ENCODE assay signal across 8 cellular contexts in genomic region chr11:70203749-70204465, GRCh38. TPM values are rescaled to one million over a fixed set of nuclear protein-coding genes. Genes with fewer than 3 reads are reported as not detected.
A peak's percentile ranks its signal among the peaks of the same experiment; 100 is the strongest.
DNase-seq lines count a peak whose midpoint lies in the region; ATAC-seq and TF ChIP-seq lines count a peak whose summit lies in the region.

No MANE protein-coding gene starts in this region.

- H3K9me3 ChIP-seq in heart right ventricle: no peaks in the 10 kb centered on the region
- H3K9me3 ChIP-seq in psoas muscle: no peaks in the 10 kb centered on the region
- H3K9me3 ChIP-seq in upper lobe of right lung: no peaks in the 10 kb centered on the region

- TF ChIP-seq CTCF in CD14-positive monocyte (IDR thresholded peaks at IDR 0.05): no peak
- no peak for TF ChIP-seq CTCF in heart right ventricle (IDR thresholded peaks at IDR 0.05)
- TF ChIP-seq CTCF in psoas muscle (IDR thresholded peaks at IDR 0.05): no peak
- no peak for TF ChIP-seq CTCF in upper lobe of right lung (IDR thresholded peaks at IDR 0.05)

- peaks cover 7 to 16% (median 11%) of the 10 kb centered on the region in 3 donors for H3K27me3 Mint-ChIP-seq in CD14-positive monocyte (ENCODE audit: low read depth in 3 of 3)
- no peaks in the 10 kb centered on the region for H3K27me3 Mint-ChIP-seq in activated naive CD8-positive, alpha-beta T cell treated with anti-CD3 and anti-CD28 coated beads for 36 hours

- H3K4me3 Mint-ChIP-seq in CD14-positive monocyte: peak overlapping the region; percentile 89 to 91
- H3K4me3 Mint-ChIP-seq in activated naive CD8-positive, alpha-beta T cell treated with anti-CD3 and anti-CD28 coated beads for 36 hours: peak overlapping the region; percentile 97

- peaks cover 40% of the 10 kb centered on the region for H3K4me1 Mint-ChIP-seq in CD14-positive monocyte
- H3K4me1 Mint-ChIP-seq in activated naive CD8-positive, alpha-beta T cell treated with anti-CD3 and anti-CD28 coated beads for 36 hours: peaks cover 41% of the 10 kb centered on the region

- H3K27me3 ChIP-seq in heart right ventricle: no peaks in the 10 kb centered on the region
- H3K27me3 ChIP-seq in psoas muscle (ENCODE audit: insufficient read depth in 3 of 3, low read length in 2 of 3): peaks cover 0 to 2% (median 0%) of the 10 kb centered on the region in 3 donors
- no peaks in the 10 kb centered on the region for H3K27me3 ChIP-seq in upper lobe of right lung

- ATAC-seq in GM19395 (IDR thresholded peaks at IDR 0.05; ENCODE audit: unreplicated experiment): peak; percentile 54
- ATAC-seq in heart right ventricle: peak; percentile 25 to 78 (median 57)
- peak; percentile 50 to 74 (median 70) for ATAC-seq in psoas muscle
- ATAC-seq in upper lobe of right lung: peak; percentile 62

- H3K4me1 ChIP-seq in heart right ventricle (peaks cover 8 to 40% (median 23%) of the 10 kb centered on the region in 9 donors), psoas muscle (peaks cover 12% of the 10 kb centered on the region), upper lobe of right lung (peaks cover 16% of the 10 kb centered on the region)

- H3K36me3 ChIP-seq in heart right ventricle (peaks cover 0 to 43% (median 16%) of the 10 kb centered on the region in 9 donors), psoas muscle (ENCODE audit: insufficient read depth in 1 of 2, low read depth in 1 of 2) (peaks cover 3 to 29% of the 10 kb centered on the region in 2 donors), upper lobe of right lung (peaks cover 29% of the 10 kb centered on the region)

- H3K27ac ChIP-seq in heart right ventricle (peak overlapping the region in 9 of 10 donors; percentile 88 to 98 (median 94)), psoas muscle (peak overlapping the region; percentile 92), upper lobe of right lung (peak overlapping the region; percentile 93)

- 5 to 6% methylated on average over 30 of the region's 30 CpGs for WGBS in heart right ventricle, 2 donors
- 5 to 7% (median 7%) methylated on average over 30 of the region's 30 CpGs for WGBS in psoas muscle, 3 donors

- DNase-seq in CD14-positive monocyte (ENCODE audit: low spot score): peak; percentile 88
- DNase-seq in HK-2 (ENCODE audit: unreplicated experiment): peak; percentile 72
- DNase-seq in SKM-1 treated with dmso at 0.1 percent for 144 hours (lab: John Stamatoyannopoulos, UW; ENCODE audit: unreplicated experiment): peak; percentile 61
- DNase-seq in activated naive CD8-positive, alpha-beta T cell treated with anti-CD3 and anti-CD28 coated beads for 36 hours: peak; percentile 84
- DNase-seq in heart right ventricle: peak in 1 of 2 donors; percentile 79
- DNase-seq in psoas muscle: peak; percentile 62 to 70
- DNase-seq in upper lobe of right lung: peak; percentile 69

- H3K27ac Mint-ChIP-seq in CD14-positive monocyte: peak overlapping the region; percentile 94 to 99 (median 95)
- peak overlapping the region; percentile 96 for H3K27ac Mint-ChIP-seq in activated naive CD8-positive, alpha-beta T cell treated with anti-CD3 and anti-CD28 coated beads for 36 hours

- peaks cover 47% of the 10 kb centered on the region in 2 donors for H3K36me3 Mint-ChIP-seq in CD14-positive monocyte
- H3K36me3 Mint-ChIP-seq in activated naive CD8-positive, alpha-beta T cell treated with anti-CD3 and anti-CD28 coated beads for 36 hours: peaks cover 31% of the 10 kb centered on the region

- intact Hi-C loops in CD14-positive monocyte (cut with micrococcal nuclease) (loop anchor here (2.0 to 10.0 kb wide), 5 partner anchors 67 to 907 kb away; partner anchors contain the start of gene PPFIA1 (in 2 of the 2)), heart right ventricle (cut with DNase I) (loop anchor here in 3 of 10 donors (2.0 to 5.0 kb wide), 2 partner anchors 68 to 517 kb away; partner anchors contain the start of gene PPFIA1 (in 2 of the 3)), psoas muscle (cut with DNase I) (no loop called here), upper lobe of right lung (cut with DNase I) (no loop called here)

- peaks cover 0 to 3% (median 0%) of the 10 kb centered on the region in 7 donors for H3K9me3 Mint-ChIP-seq in CD14-positive monocyte
- H3K9me3 Mint-ChIP-seq in activated naive CD8-positive, alpha-beta T cell treated with anti-CD3 and anti-CD28 coated beads for 36 hours: no peaks in the 10 kb centered on the region

- peak overlapping the region; percentile 62 to 96 (median 94) for H3K4me3 ChIP-seq in heart right ventricle
- H3K4me3 ChIP-seq in psoas muscle: peak overlapping the region; percentile 94
- peak overlapping the region; percentile 84 for H3K4me3 ChIP-seq in upper lobe of right lung

RNA-seq across cellular contexts. Expression of gene FADD, which starts 0.8 kb away (rescaled TPM):
- 1 to 10 TPM; 7.7 to 9.5 TPM for polyA plus RNA-seq in CD14-positive monocyte
- 10 to 100 TPM; 31.5 to 32.7 TPM for total RNA-seq in activated naive CD8-positive, alpha-beta T cell treated with anti-CD3 and anti-CD28 coated beads for 36 hours
- total RNA-seq in heart right ventricle: 10 to 100 TPM in 4 of 10 donors, 1 to 10 TPM in 6; 6.7 to 12.7 (median 9.0) TPM
- polyA plus RNA-seq in heart right ventricle: 10 to 100 TPM in 1 of 2 donors, 1 to 10 TPM in 1; 4.8 to 16.9 TPM
- total RNA-seq in psoas muscle: 10 to 100 TPM in 3 of 4 donors, 1 to 10 TPM in 1; 7.9 to 11.3 (median 10.3) TPM
- polyA plus RNA-seq in psoas muscle: 10 to 100 TPM; 10.7 to 49.2 (median 25.7) TPM
- total RNA-seq in upper lobe of right lung: 21.3 TPM

Comparison
In these comparisons a context has a peak if more than half of its experiments do, and no peak if none do; other contexts are left out.
1. intact Hi-C loops: an anchor here in CD14-positive monocyte (2.0 to 10.0 kb wide); none called in psoas muscle and upper lobe of right lung.